Comparison of ENCODE assay signal across 30 cellular contexts in the genomic region with DNA sequence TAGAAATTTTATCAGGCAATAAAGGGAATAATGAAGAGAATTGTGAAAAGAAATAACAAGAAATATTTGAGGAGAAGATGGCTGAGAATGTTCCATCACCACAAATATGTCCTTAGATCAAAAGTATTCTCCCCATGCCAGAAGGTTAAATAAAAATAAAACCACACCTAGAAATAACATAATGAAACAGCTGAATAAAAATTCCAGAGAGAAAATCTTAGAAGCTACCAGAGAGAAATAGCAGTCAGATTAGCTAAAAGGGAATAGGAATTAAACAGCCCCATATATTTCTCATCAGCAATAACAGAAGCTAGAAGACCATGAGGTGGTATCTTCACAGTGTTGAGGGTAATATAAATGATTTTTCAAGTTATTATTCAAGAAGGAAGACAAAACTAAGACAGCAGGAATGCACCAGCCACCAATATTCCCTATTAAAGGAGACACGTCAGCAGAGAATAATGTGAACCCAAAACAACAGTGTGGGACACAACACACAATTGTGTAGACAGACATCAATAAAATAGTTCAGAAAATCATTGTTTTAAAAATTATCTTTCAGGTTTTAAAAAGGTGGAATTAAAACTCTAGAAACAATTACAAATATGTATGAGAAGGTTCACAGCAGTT.
"Had no signal": no experiment of that assay in that cellular context is flagged by ENCODE, and none has a peak within 500 bp of the region (broad histone marks: within the 10 kb centered on the region; RNA-seq: fewer than 3 reads in every experiment).

No MANE protein-coding gene starts in this region.

- H3K4me3 ChIP-seq: adrenal gland, coronary artery, dorsolateral prefrontal cortex, gastrocnemius medialis, left lung, lung, right atrium auricular region, spleen, tibial nerve had no signal

- ATAC-seq: activated CD4-positive, CD25-positive, alpha-beta regulatory T cell treated with anti-CD3 and anti-CD28 coated beads, Interleukin-2, amount 50 U/mL, for 24 hours; gastrocnemius medialis; left lung; naive thymus-derived CD4-positive, alpha-beta T cell had no signal

- H3K36me3 ChIP-seq: adrenal gland, gastrocnemius medialis, left lung, right atrium auricular region, spleen, tibial nerve, WERI-Rb-1 had no signal

- FAIRE-seq: islet of Langerhans, TTC549 had no signal

- H3K27ac Mint-ChIP-seq: activated CD4-positive, alpha-beta memory T cell treated with anti-CD3 and anti-CD28 coated beads for 36 hours; activated naive CD4-positive, alpha-beta T cell treated with anti-CD3 and anti-CD28 coated beads for 36 hours; activated naive CD8-positive, alpha-beta T cell treated with anti-CD3 and anti-CD28 coated beads for 36 hours; activated T-helper 1 cell treated with anti-CD3 and anti-CD28 coated beads, Interleukin-12 subunit alpha, Interleukin-12 subunit beta, Interleukin-2, Interleukin-4 antibody, amounts not matched to agents 30 ng/mL and 10 ng/mL and 1 ng/mL, durations not matched to agents 14 hours and 24 hours and 36 hours; naive thymus-derived CD4-positive, alpha-beta T cell had no signal

- H3K9me3 ChIP-seq: adrenal gland, gastrocnemius medialis, left lung, right atrium auricular region, spleen had no signal

- H3K27me3 ChIP-seq: adrenal gland, gastrocnemius medialis, left lung, right atrium auricular region, spleen, tibial nerve had no signal

- H3K4me1 Mint-ChIP-seq: activated naive CD8-positive, alpha-beta T cell treated with anti-CD3 and anti-CD28 coated beads for 36 hours; neural crest cell had no signal

- H3K36me3 Mint-ChIP-seq: activated CD4-positive, alpha-beta memory T cell treated with anti-CD3 and anti-CD28 coated beads for 36 hours; activated naive CD8-positive, alpha-beta T cell treated with anti-CD3 and anti-CD28 coated beads for 36 hours; naive thymus-derived CD4-positive, alpha-beta T cell had no signal

- H3K4me3 Mint-ChIP-seq: activated CD4-positive, alpha-beta memory T cell treated with anti-CD3 and anti-CD28 coated beads for 36 hours; activated naive CD4-positive, alpha-beta T cell treated with anti-CD3 and anti-CD28 coated beads for 36 hours; activated naive CD8-positive, alpha-beta T cell treated with anti-CD3 and anti-CD28 coated beads for 36 hours; activated T-helper 1 cell treated with anti-CD3 and anti-CD28 coated beads, Interleukin-12 subunit alpha, Interleukin-12 subunit beta, Interleukin-2, Interleukin-4 antibody, amounts not matched to agents 30 ng/mL and 10 ng/mL and 1 ng/mL, durations not matched to agents 14 hours and 24 hours and 36 hours; naive thymus-derived CD4-positive, alpha-beta T cell; neural crest cell had no signal

- H3K9me3 Mint-ChIP-seq: activated CD4-positive, alpha-beta memory T cell treated with anti-CD3 and anti-CD28 coated beads for 36 hours; activated naive CD4-positive, alpha-beta T cell treated with anti-CD3 and anti-CD28 coated beads for 36 hours; activated naive CD8-positive, alpha-beta T cell treated with anti-CD3 and anti-CD28 coated beads for 36 hours; activated T-helper 1 cell treated with anti-CD3 and anti-CD28 coated beads, Interleukin-12 subunit alpha, Interleukin-12 subunit beta, Interleukin-2, Interleukin-4 antibody, amounts not matched to agents 30 ng/mL and 10 ng/mL and 1 ng/mL, durations not matched to agents 14 hours and 24 hours and 36 hours; naive thymus-derived CD4-positive, alpha-beta T cell; neural crest cell had no signal

- DNase-seq: activated CD4-positive, alpha-beta memory T cell treated with anti-CD3 and anti-CD28 coated beads for 36 hours; activated CD4-positive, alpha-beta T cell treated with anti-CD3 and anti-CD28 coated beads for 48 hours; activated CD8-positive, alpha-beta memory T cell treated with anti-CD3 and anti-CD28 coated beads, Interleukin-2, amount 50 U/mL, for 4 hours; activated effector memory CD4-positive, alpha-beta T cell treated with anti-CD3 and anti-CD28 coated beads, Interleukin-2, amount 50 U/mL, for 16 hours; activated naive CD4-positive, alpha-beta T cell treated with anti-CD3 and anti-CD28 coated beads for 36 hours; activated naive CD8-positive, alpha-beta T cell treated with anti-CD3 and anti-CD28 coated beads for 36 hours; activated T-cell treated with anti-CD3 and anti-CD28 coated beads, Interleukin-2, amount 50 U/mL, for 1 hour; adrenal gland; aorta; central memory CD4-positive, alpha-beta T cell; dorsolateral prefrontal cortex; effector memory CD4-positive, alpha-beta T cell; gastrocnemius medialis; glutamatergic neuron; left lung; naive thymus-derived CD4-positive, alpha-beta T cell; nucleus accumbens; spleen; stimulated activated naive CD4-positive, alpha-beta T cell treated with Interleukin-2 at 50 U/mL for 16 hours; T-helper 9 cell; WERI-Rb-1 had no signal

- H3K4me1 ChIP-seq: adrenal gland, gastrocnemius medialis, left lung, right atrium auricular region, spleen, tibial nerve had no signal

- H3K27ac ChIP-seq: adrenal gland, coronary artery, dorsolateral prefrontal cortex, gastrocnemius medialis, left lung, right atrium auricular region, spleen, tibial nerve, WERI-Rb-1 had no signal
